1 cellular context compared by ENCODE assay signal in genomic region chr17:43576563-43577229, GRCh38.
TF ChIP-seq lines count a peak whose summit lies in the region.

No MANE protein-coding gene starts in this region.

TF ChIP-seq in HepG2, 621 proteins besides CTCF, POLR2A, EP300 and RAD21 (continued from another document and continues in another):
- TF ChIP-seq, protein P1, sequence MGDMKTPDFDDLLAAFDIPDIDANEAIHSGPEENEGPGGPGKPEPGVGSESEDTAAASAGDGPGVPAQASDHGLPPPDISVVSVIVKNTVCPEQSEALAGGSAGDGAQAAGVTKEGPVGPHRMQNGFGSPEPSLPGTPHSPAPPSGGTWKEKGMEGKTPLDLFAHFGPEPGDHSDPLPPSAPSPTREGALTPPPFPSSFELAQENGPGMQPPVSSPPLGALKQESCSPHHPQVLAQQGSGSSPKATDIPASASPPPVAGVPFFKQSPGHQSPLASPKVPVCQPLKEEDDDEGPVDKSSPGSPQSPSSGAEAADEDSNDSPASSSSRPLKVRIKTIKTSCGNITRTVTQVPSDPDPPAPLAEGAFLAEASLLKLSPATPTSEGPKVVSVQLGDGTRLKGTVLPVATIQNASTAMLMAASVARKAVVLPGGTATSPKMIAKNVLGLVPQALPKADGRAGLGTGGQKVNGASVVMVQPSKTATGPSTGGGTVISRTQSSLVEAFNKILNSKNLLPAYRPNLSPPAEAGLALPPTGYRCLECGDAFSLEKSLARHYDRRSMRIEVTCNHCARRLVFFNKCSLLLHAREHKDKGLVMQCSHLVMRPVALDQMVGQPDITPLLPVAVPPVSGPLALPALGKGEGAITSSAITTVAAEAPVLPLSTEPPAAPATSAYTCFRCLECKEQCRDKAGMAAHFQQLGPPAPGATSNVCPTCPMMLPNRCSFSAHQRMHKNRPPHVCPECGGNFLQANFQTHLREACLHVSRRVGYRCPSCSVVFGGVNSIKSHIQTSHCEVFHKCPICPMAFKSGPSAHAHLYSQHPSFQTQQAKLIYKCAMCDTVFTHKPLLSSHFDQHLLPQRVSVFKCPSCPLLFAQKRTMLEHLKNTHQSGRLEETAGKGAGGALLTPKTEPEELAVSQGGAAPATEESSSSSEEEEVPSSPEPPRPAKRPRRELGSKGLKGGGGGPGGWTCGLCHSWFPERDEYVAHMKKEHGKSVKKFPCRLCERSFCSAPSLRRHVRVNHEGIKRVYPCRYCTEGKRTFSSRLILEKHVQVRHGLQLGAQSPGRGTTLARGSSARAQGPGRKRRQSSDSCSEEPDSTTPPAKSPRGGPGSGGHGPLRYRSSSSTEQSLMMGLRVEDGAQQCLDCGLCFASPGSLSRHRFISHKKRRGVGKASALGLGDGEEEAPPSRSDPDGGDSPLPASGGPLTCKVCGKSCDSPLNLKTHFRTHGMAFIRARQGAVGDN (CRISPR knock-in tag; IDR thresholded peaks at IDR 0.05), result peak; percentile 76
- TF ChIP-seq ELF1 (CRISPR knock-in tag; IDR thresholded peaks at IDR 0.05) (peak; percentile 39; the same call in 1 of the 2 replicates), ZNF691 (CRISPR knock-in tag; IDR thresholded peaks at IDR 0.05; ENCODE audit: borderline replicate concordance, low read depth) (no peak; the same call in 1 of the 2 replicates), PRDM15 (CRISPR knock-in tag; IDR thresholded peaks at IDR 0.05) (no peak), NCOR1 (IDR thresholded peaks at IDR 0.05; ENCODE audit: borderline replicate concordance, low read length) (peak; percentile 95), RCOR2 (CRISPR knock-in tag; IDR thresholded peaks at IDR 0.05) (0 out of 2 replicates have a peak, but pooled peaks have one; percentile 57), ZNF224 (CRISPR knock-in tag; IDR thresholded peaks at IDR 0.05) (0 out of 2 replicates have a peak, but pooled peaks have one; percentile 37), SP4 (CRISPR knock-in tag; IDR thresholded peaks at IDR 0.05) (0 out of 2 replicates have a peak, but pooled peaks have one; percentile 28), PPARG (CRISPR knock-in tag; conservative IDR thresholded peaks at IDR 0.05) (peak; percentile 69; the same call in 1 of the 2 replicates), MYNN (CRISPR knock-in tag; IDR thresholded peaks at IDR 0.05; ENCODE audit: low read depth) (no peak), MAZ (IDR thresholded peaks at IDR 0.05; ENCODE audit: borderline replicate concordance, low read depth, low read length) (peak; percentile 87), MAZ (CRISPR knock-in tag; IDR thresholded peaks at IDR 0.05; ENCODE audit: low read depth) (peak; percentile 55; the same call in 1 of the 2 replicates), HDAC2 (CRISPR knock-in tag; IDR thresholded peaks at IDR 0.05) (peak; percentile 82; the same call in 1 of the 2 replicates), RXRB (CRISPR knock-in tag; IDR thresholded peaks at IDR 0.05; ENCODE audit: borderline replicate concordance) (peak; percentile 72; the same call in 1 of the 2 replicates), ZNF547 (CRISPR knock-in tag; IDR thresholded peaks at IDR 0.05) (no peak; the same call in 1 of the 2 replicates), CCAR2 (optimal IDR thresholded peaks at IDR 0.05; ENCODE audit: low read depth, low read length) (no peak), ZNF350 (CRISPR knock-in tag; IDR thresholded peaks at IDR 0.05; ENCODE audit: borderline replicate concordance, low read depth) (peak; percentile 79; the same call in 1 of the 2 replicates), PAXIP1 (CRISPR knock-in tag; conservative IDR thresholded peaks at IDR 0.05) (peak; percentile 69), ZIK1 (CRISPR knock-in tag; IDR thresholded peaks at IDR 0.05; ENCODE audit: borderline replicate concordance, low read depth) (no peak), ATF6 (CRISPR knock-in tag; conservative IDR thresholded peaks at IDR 0.05) (peak; percentile 76; the same call in 1 of the 2 replicates), MTA1 (CRISPR knock-in tag; IDR thresholded peaks at IDR 0.05; ENCODE audit: borderline replicate concordance) (peak; percentile 80; the same call in 1 of the 2 replicates), CBX5 (CRISPR knock-in tag; IDR thresholded peaks at IDR 0.05; ENCODE audit: borderline replicate concordance) (peak; percentile 86; the same call in 1 of the 2 replicates), POGK (CRISPR knock-in tag; conservative IDR thresholded peaks at IDR 0.05) (0 out of 2 replicates have a peak, but pooled peaks have one; percentile 48), PHF8 (CRISPR knock-in tag; IDR thresholded peaks at IDR 0.05) (no peak; the same call in 1 of the 2 replicates), ZBTB44 (CRISPR knock-in tag; IDR thresholded peaks at IDR 0.05) (no peak), NFKB2 (CRISPR knock-in tag; IDR thresholded peaks at IDR 0.05; ENCODE audit: borderline replicate concordance) (no peak), ZNF7 (CRISPR knock-in tag; IDR thresholded peaks at IDR 0.05) (no peak), ZMYM3 (CRISPR knock-in tag; IDR thresholded peaks at IDR 0.05) (peak; percentile 64), SMAD3 (CRISPR knock-in tag; IDR thresholded peaks at IDR 0.05) (peak; percentile 87), ETV6 (CRISPR knock-in tag; conservative IDR thresholded peaks at IDR 0.05) (peak; percentile 67), KAT8 (CRISPR knock-in tag; IDR thresholded peaks at IDR 0.05) (peak; percentile 70)
- TF ChIP-seq, protein P2, sequence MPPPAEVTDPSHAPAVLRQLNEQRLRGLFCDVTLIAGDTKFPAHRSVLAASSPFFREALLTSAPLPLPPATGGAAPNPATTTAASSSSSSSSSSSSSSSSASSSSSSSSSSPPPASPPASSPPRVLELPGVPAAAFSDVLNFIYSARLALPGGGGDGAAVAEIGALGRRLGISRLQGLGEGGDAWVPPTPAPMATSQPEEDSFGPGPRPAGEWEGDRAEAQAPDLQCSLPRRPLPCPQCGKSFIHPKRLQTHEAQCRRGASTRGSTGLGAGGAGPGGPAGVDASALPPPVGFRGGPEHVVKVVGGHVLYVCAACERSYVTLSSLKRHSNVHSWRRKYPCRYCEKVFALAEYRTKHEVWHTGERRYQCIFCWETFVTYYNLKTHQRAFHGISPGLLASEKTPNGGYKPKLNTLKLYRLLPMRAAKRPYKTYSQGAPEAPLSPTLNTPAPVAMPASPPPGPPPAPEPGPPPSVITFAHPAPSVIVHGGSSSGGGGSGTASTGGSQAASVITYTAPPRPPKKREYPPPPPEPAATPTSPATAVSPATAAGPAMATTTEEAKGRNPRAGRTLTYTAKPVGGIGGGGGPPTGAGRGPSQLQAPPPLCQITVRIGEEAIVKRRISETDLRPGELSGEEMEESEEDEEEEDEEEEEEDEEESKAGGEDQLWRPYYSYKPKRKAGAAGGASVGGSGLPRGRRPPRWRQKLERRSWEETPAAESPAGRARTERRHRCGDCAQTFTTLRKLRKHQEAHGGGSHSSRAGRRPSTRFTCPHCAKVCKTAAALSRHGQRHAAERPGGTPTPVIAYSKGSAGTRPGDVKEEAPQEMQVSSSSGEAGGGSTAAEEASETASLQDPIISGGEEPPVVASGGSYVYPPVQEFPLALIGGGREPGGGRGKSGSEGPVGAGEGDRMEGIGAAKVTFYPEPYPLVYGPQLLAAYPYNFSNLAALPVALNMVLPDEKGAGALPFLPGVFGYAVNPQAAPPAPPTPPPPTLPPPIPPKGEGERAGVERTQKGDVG (CRISPR knock-in tag; IDR thresholded peaks at IDR 0.05; ENCODE audit: borderline replicate concordance), result peak; percentile 91; the same call in 1 of the 2 replicates
- TF ChIP-seq, protein P3, sequence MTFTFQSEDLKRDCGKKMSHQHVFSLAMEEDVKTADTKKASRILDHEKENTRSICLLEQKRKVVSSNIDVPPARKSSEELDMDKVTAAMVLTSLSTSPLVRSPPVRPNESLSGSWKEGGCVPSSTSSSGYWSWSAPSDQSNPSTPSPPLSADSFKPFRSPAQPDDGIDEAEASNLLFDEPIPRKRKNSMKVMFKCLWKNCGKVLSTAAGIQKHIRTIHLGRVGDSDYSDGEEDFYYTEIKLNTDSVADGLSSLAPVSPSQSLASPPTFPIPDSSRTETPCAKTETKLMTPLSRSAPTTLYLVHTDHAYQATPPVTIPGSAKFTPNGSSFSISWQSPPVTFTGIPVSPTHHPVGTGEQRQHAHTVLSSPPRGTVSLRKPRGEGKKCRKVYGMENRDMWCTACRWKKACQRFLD (CRISPR knock-in tag; IDR thresholded peaks at IDR 0.05; ENCODE audit: borderline replicate concordance), result 0 out of 2 replicates have a peak, but pooled peaks have one; percentile 58
